In the genomic region with DNA sequence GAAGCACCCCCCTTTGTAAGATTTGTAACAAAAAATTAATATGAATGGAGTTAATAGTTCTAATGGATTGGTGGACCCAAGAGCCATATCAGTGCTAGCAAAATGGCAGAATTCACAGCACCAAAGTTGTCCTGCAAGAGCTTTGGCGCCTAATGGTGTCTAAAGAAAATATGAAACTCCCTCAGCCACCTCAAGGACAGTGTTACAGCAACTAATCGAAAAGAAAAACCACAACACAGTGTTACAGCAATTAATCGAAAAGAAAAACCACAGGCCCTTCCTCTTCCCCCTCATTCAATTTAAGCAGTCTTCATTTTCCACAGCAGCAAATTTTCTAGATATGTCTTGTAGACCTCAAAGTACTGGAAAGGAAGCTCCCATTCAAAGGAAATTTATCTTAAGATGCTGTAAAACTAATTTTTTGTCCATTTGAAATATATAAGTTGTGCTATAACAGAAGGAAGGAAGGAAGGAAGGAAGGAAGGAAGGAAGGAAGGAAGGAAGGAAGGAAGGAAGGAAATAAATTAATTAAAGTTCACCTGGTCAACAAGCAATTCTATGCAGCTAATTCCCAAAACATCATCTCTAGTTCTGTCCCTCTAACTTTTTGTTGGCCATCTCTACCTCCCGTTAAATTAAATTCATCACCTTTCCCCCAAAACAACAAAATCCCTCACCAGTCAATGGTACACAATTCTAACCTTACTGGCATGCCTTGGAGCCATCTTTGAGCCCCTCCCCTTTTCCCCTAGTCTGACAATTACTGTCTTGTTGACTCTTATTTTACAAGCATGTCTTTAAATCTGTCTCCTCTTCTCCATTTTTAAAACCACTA, we compare ENCODE assay signal across 29 cellular contexts.
"Had no signal": no experiment of that assay in that cellular context is flagged by ENCODE, and none has a peak within 500 bp of the region (broad histone marks: within the 10 kb centered on the region; RNA-seq: fewer than 3 reads in every experiment).

No MANE protein-coding gene starts in this region.

- H3K27ac ChIP-seq: hepatocyte, left lung, sigmoid colon, stomach, suprapubic skin, tibial nerve, VCaP had no signal

- H3K4me2 ChIP-seq: hepatocyte, smooth muscle cell had no signal

- ATAC-seq: activated CD4-positive, CD25-positive, alpha-beta regulatory T cell treated with anti-CD3 and anti-CD28 coated beads, Interleukin-2, amount 50 U/mL, for 24 hours; activated CD8-positive, alpha-beta memory T cell treated with anti-CD3 and anti-CD28 coated beads, Interleukin-2, amount 10 ng/mL, durations not matched to agents 7 days and 5 days; left lung; stimulated activated memory B cell treated with anti-CD40 and anti-IgM and Interleukin-4, amounts not matched to agents 10 μg/mL and 1 μg/mL and 100 μg/mL, for 72 hours had no signal

- H3K36me3 ChIP-seq: left lung, sigmoid colon, stomach, suprapubic skin, tibial nerve had no signal

- FAIRE-seq: urothelium cell line had no signal

- H3K27me3 ChIP-seq: hepatocyte, left lung, sigmoid colon, stomach, suprapubic skin, tibial nerve had no signal

- H3K4me3 ChIP-seq: hepatocyte, left lung, lung, sigmoid colon, smooth muscle cell, stomach, suprapubic skin, tibial nerve had no signal

- H3K4me1 ChIP-seq: suprapubic skin had no signal

- H3K9me3 ChIP-seq: left lung, sigmoid colon, stomach, suprapubic skin, tibial nerve had no signal

- DNase-seq: activated CD4-positive, alpha-beta memory T cell treated with anti-CD3 and anti-CD28 coated beads, Interleukin-2, amount 10 ng/mL, durations not matched to agents 7 days and 5 days; activated CD4-positive, alpha-beta T cell treated with anti-CD3 and anti-CD28 coated beads, Interleukin-2, amount 10 ng/mL, durations not matched to agents 24 days and 14 days; activated CD8-positive, alpha-beta memory T cell treated with anti-CD3 and anti-CD28 coated beads, Interleukin-2, amount 10 ng/mL, durations not matched to agents 7 days and 5 days; activated gamma-delta T cell; activated naive CD4-positive, alpha-beta T cell treated with anti-CD3 and anti-CD28 coated beads, Interleukin-2, amount 50 U/mL, for 16 hours; activated T-cell treated with anti-CD3 and anti-CD28 coated beads for 4 hours; aorta; caudate nucleus; dermis blood vessel endothelial cell; effector CD8-positive, alpha-beta T cell; foreskin melanocyte; kidney glomerular epithelial cell; left lung; naive B cell; occipital lobe; posterior cingulate gyrus; retina; sigmoid colon; stimulated activated CD4-positive, alpha-beta T cell treated with anti-CD3 and anti-CD28 coated beads, Interleukin-15, amount 100 ng/mL, for 24 hours; stomach had no signal

- H2AFZ ChIP-seq: hepatocyte had no signal
